In the genomic region with DNA sequence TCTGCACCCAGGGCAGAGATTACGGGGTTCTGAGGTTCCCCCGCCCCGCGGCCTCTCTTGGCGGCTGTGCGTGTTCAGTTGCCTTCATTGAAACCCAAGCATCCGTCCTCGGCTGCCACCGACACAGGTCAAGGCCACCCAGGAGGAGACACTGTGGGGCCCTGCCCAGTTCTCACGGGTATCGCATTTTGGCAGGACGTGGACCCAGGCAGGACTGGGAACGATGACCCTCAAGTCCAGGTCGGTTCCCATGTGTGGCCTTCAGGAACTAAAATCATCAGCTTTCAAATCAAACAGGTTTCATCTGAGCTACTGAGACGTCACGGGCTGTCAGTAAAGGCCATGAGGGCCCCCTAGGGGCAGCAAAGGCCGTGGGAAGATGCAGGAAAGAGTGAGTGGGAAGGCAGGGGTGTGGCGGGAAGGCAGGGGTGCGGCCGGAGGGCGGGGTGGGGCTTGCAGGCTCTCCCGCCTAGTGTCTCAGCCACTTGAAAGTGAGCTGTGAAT, we compare ENCODE assay signal across 10 cellular contexts. TPM values are rescaled to one million over a fixed set of nuclear protein-coding genes. Genes with fewer than 3 reads are reported as not detected.
DNase-seq lines count a peak whose midpoint lies in the region; ATAC-seq and TF ChIP-seq lines count a peak whose summit lies in the region.
"Had no signal": no experiment of that assay in that cellular context is flagged by ENCODE, and none has a peak within 500 bp of the region (broad histone marks: within the 10 kb centered on the region; RNA-seq: fewer than 3 reads in every experiment).

No MANE protein-coding gene starts in this region.

- no peaks in the 10 kb centered on the region; the same call in 2 of the 3 replicates for H3K36me3 Mint-ChIP-seq in GM23338 (ENCODE audit: low read depth)
- no peaks in the 10 kb centered on the region for H3K36me3 Mint-ChIP-seq in activated CD4-positive, alpha-beta T cell treated with anti-CD3 and anti-CD28 coated beads, Interleukin-2, amount 10 ng/mL, durations not matched to agents 7 days and 5 days (ENCODE audit: low read depth)

- no peak overlapping the region for H2AK5ac ChIP-seq in mesenchymal stem cell (ENCODE audit: low read length, severe bottlenecking)

- no peak overlapping the region for H2BK120ac ChIP-seq in mesenchymal stem cell (ENCODE audit: low read depth, low read length)

- H4K8ac ChIP-seq in mesenchymal stem cell (ENCODE audit: low read length) = no peak overlapping the region

- H3K4me3 ChIP-seq in GM23338 = no peak overlapping the region
- H3K4me3 ChIP-seq in mesenchymal stem cell (ENCODE audit: insufficient read depth in 1 of 2, low read depth in 1 of 2, low read length in 2 of 2) = no peak overlapping the region
- no peak overlapping the region for H3K4me3 ChIP-seq in GM23248
- H3K4me3 ChIP-seq: dorsolateral prefrontal cortex had no signal

- no peak overlapping the region for H3K27ac ChIP-seq in GM23338 (ENCODE audit: low read depth)
- no peak overlapping the region for H3K27ac ChIP-seq in mesenchymal stem cell (ENCODE audit: low read length, poor library complexity, severe bottlenecking)
- no peak overlapping the region for H3K27ac ChIP-seq in GM23248
- H3K27ac ChIP-seq: dorsolateral prefrontal cortex had no signal

- peaks cover 2% of the 10 kb centered on the region; the same call in 1 of the 3 replicates for H3K9me3 Mint-ChIP-seq in GM23338
- H3K9me3 Mint-ChIP-seq in activated CD4-positive, alpha-beta T cell treated with anti-CD3 and anti-CD28 coated beads, Interleukin-2, amount 10 ng/mL, durations not matched to agents 7 days and 5 days = no peaks in the 10 kb centered on the region

- H3K4me1 ChIP-seq in GM23338 (ENCODE audit: insufficient read depth) = no peaks in the 10 kb centered on the region
- peaks cover 16% of the 10 kb centered on the region for H3K4me1 ChIP-seq in mesenchymal stem cell (ENCODE audit: control insufficient read depth, insufficient read depth, low read depth, low read length)
- no peaks in the 10 kb centered on the region for H3K4me1 ChIP-seq in GM23248 (ENCODE audit: insufficient read depth)

- H3K4me2 ChIP-seq in GM23338 (no peak overlapping the region), mesenchymal stem cell (ENCODE audit: low read length, poor library complexity, severe bottlenecking) (no peak overlapping the region), GM23248 (ENCODE audit: unreplicated experiment) (no peak overlapping the region)

- ATAC-seq in GM23338 (peak; percentile 8; the same call in 2 of the 3 replicates), GM21381 (IDR thresholded peaks at IDR 0.05; ENCODE audit: unreplicated experiment) (no peak)
- ATAC-seq: left lobe of liver had no signal

- H3K36me3 ChIP-seq in GM23338 (ENCODE audit: insufficient read depth) (no peaks in the 10 kb centered on the region), mesenchymal stem cell (ENCODE audit: control insufficient read depth in 1 of 2, insufficient read depth in 2 of 2, low read depth in 1 of 2, low read length in 2 of 2) (no peaks in the 10 kb centered on the region), GM23248 (ENCODE audit: low read depth) (no peaks in the 10 kb centered on the region)

- peaks cover 28% of the 10 kb centered on the region for H3K4me1 Mint-ChIP-seq in GM23338
- peaks cover 38% of the 10 kb centered on the region for H3K4me1 Mint-ChIP-seq in activated CD4-positive, alpha-beta T cell treated with anti-CD3 and anti-CD28 coated beads, Interleukin-2, amount 10 ng/mL, durations not matched to agents 7 days and 5 days

- WGBS in mesenchymal stem cell = 83% methylated on average over 21 of the region's 22 CpGs
- 76 to 83% methylated on average over 18 to 22 of the region's 22 CpGs for WGBS in GM23248 (ENCODE audit: low coverage in 1 of 2, low lambda C conversion rate in 2 of 2, missing lambda C conversion rate in 2 of 2), 2 experiments

- CTCF ChIA-PET in activated CD4-positive, alpha-beta T cell treated with anti-CD3 and anti-CD28 coated beads, Interleukin-2, amount 10 ng/mL, durations not matched to agents 7 days and 5 days (lab: Charles Lee) = no interaction called here

- H3K4ac ChIP-seq in mesenchymal stem cell (ENCODE audit: low read depth in 1 of 2, low read length in 2 of 2) = no peak overlapping the region

- POLR2A ChIA-PET in activated CD4-positive, alpha-beta T cell treated with anti-CD3 and anti-CD28 coated beads, Interleukin-2, amount 10 ng/mL, durations not matched to agents 7 days and 5 days (lab: Charles Lee) = no interaction called here

- peak; percentile 16 to 37; a peak in 3 of 4 replicates for TF ChIP-seq CTCF in GM23338 (conservative IDR thresholded peaks at IDR 0.05; ENCODE audit: low read depth in 2 of 2)

- peak overlapping the region; percentile 7 for H2BK15ac ChIP-seq in mesenchymal stem cell (ENCODE audit: low read depth, poor library complexity, severe bottlenecking)

- H3K27me3 ChIP-seq in GM23338 (ENCODE audit: insufficient read depth) (no peaks in the 10 kb centered on the region), mesenchymal stem cell (ENCODE audit: control insufficient read depth in 1 of 2, insufficient read depth in 1 of 2, low read length in 2 of 2) (peaks cover 28 to 31% of the 10 kb centered on the region in 2 experiments), GM23248 (replicated peaks; ENCODE audit: insufficient read depth) (no peaks in the 10 kb centered on the region)

- in situ Hi-C loops in GM23248 (cut with MboI) = loop anchor here (25.0 kb wide), 1 partner anchor 2005 kb away; no protein-coding TSS in a partner anchor

- H2BK12ac ChIP-seq in mesenchymal stem cell (ENCODE audit: low read length in 2 of 2) = no peak overlapping the region

- H2AFZ ChIP-seq in GM23338 = no peak overlapping the region
- H2AFZ ChIP-seq in mesenchymal stem cell (ENCODE audit: low read depth, low read length) = no peak overlapping the region
- H2AFZ ChIP-seq in GM23248 = no peak overlapping the region

- no peak overlapping the region for H3K27ac Mint-ChIP-seq in GM23338
- peak overlapping the region; percentile 13 for H3K27ac Mint-ChIP-seq in activated CD4-positive, alpha-beta T cell treated with anti-CD3 and anti-CD28 coated beads, Interleukin-2, amount 10 ng/mL, durations not matched to agents 7 days and 5 days

- no peak overlapping the region for H3K14ac ChIP-seq in mesenchymal stem cell (ENCODE audit: low read length in 2 of 2)

- H3K79me1 ChIP-seq in mesenchymal stem cell (replicated peaks; ENCODE audit: low read length, poor library complexity, severe bottlenecking) = peaks cover 2% of the 10 kb centered on the region

- no peaks in the 10 kb centered on the region for H3K79me2 ChIP-seq in GM23338 (replicated peaks; ENCODE audit: insufficient read depth)
- H3K79me2 ChIP-seq in GM23248 (ENCODE audit: insufficient read depth) = no peaks in the 10 kb centered on the region

- H3K27me3 Mint-ChIP-seq in GM23338 (ENCODE audit: insufficient read depth, low read depth, poor library complexity) = peaks cover 13% of the 10 kb centered on the region
- no peaks in the 10 kb centered on the region for H3K27me3 Mint-ChIP-seq in activated CD4-positive, alpha-beta T cell treated with anti-CD3 and anti-CD28 coated beads, Interleukin-2, amount 10 ng/mL, durations not matched to agents 7 days and 5 days

- no peaks in the 10 kb centered on the region for H3K9me3 ChIP-seq in mesenchymal stem cell (ENCODE audit: control insufficient read depth, low read length)
- no peaks in the 10 kb centered on the region for H3K9me3 ChIP-seq in GM23248 (ENCODE audit: low read depth)

- H4K91ac ChIP-seq in mesenchymal stem cell (ENCODE audit: low read length) = no peak overlapping the region

- no peak overlapping the region for H3K4me3 Mint-ChIP-seq in GM23338
- H3K4me3 Mint-ChIP-seq in activated CD4-positive, alpha-beta T cell treated with anti-CD3 and anti-CD28 coated beads, Interleukin-2, amount 10 ng/mL, durations not matched to agents 7 days and 5 days = no peak overlapping the region

- DNase-seq in COLO829 (ENCODE audit: low spot score) (peak; percentile 20), GM23338 (ENCODE audit: low spot score) (peak; percentile 34), mesenchymal stem cell (no peak), SHP77 treated with DMSO at 0.1 percent for 48 hours (lab: John Stamatoyannopoulos, UW) (no peak), NCI-H2107 (lab: John Stamatoyannopoulos, UW) (no peak), GM23248 (no peak)
- DNase-seq in activated CD4-positive, alpha-beta T cell treated with anti-CD3 and anti-CD28 coated beads, Interleukin-2, amount 10 ng/mL, durations not matched to agents 7 days and 5 days = no peak

- H3F3A ChIP-seq in GM23338 (replicated peaks; ENCODE audit: low read depth) = no peaks in the 10 kb centered on the region
- no peaks in the 10 kb centered on the region for H3F3A ChIP-seq in GM23248 (ENCODE audit: insufficient read depth)

- H3K9me2 ChIP-seq in GM23338 (ENCODE audit: insufficient read depth) (no peaks in the 10 kb centered on the region), GM23248 (ENCODE audit: insufficient read depth) (no peaks in the 10 kb centered on the region)

- no peak overlapping the region for H3K9ac ChIP-seq in mesenchymal stem cell (ENCODE audit: low read length)
- no peak overlapping the region for H3K9ac ChIP-seq in GM23248

- no peak overlapping the region for H3K18ac ChIP-seq in mesenchymal stem cell (ENCODE audit: low read depth in 1 of 2, low read length in 2 of 2)

- H4K20me1 ChIP-seq in GM23338 (replicated peaks; ENCODE audit: insufficient read depth) (no peaks in the 10 kb centered on the region), GM23248 (ENCODE audit: insufficient read depth) (no peaks in the 10 kb centered on the region)

- no peak overlapping the region for H3K23ac ChIP-seq in mesenchymal stem cell (ENCODE audit: low read length in 2 of 2)

- H2BK5ac ChIP-seq in mesenchymal stem cell (ENCODE audit: low read depth, low read length, poor library complexity, severe bottlenecking) = no peak overlapping the region

RNA-seq across cellular contexts. Expression of a gene that starts 7.0 kb away (rescaled TPM):
- 28.7 and 30.8 TPM in 2 replicates for total RNA-seq in GM23338 (2014; rRNA removed; shearing (Covaris generic))
- polyA plus RNA-seq in GM23338 (2016; fragmentation: Nextera tagmentation; extraction: Ambion mirVana) = 26.3 and 28.5 TPM in 2 replicates
- total RNA-seq in activated CD4-positive, alpha-beta T cell treated with anti-CD3 and anti-CD28 coated beads, Interleukin-2, amount 10 ng/mL, durations not matched to agents 7 days and 5 days = 10 to 100 TPM; 29.4 to 31.1 TPM
- 23.5 TPM for polyA plus RNA-seq in mesenchymal stem cell (2013, experiment 1 of 2)
- polyA plus RNA-seq in mesenchymal stem cell (2013, experiment 2 of 2) = 24.0 TPM
- 18.5 and 33.2 TPM in 2 replicates for total RNA-seq in GM23248 (2014; rRNA removed; shearing (Covaris generic))
- polyA plus RNA-seq in GM23248 (2016; fragmentation: Nextera tagmentation; extraction: Ambion mirVana) = 35.9 and 36.9 TPM in 2 replicates

RNA-seq across cellular contexts. Expression of a gene that starts 49.8 kb away (rescaled TPM):
- 12.6 and 18.1 TPM in 2 replicates for total RNA-seq in GM23338 (2014; rRNA removed; shearing (Covaris generic))
- polyA plus RNA-seq in GM23338 (2016; fragmentation: Nextera tagmentation; extraction: Ambion mirVana) (4.4 and 6.5 TPM in 2 replicates), GM23248 (2016; fragmentation: Nextera tagmentation; extraction: Ambion mirVana) (2.4 and 3.2 TPM in 2 replicates)
- 10 to 100 TPM; 10.6 to 12.5 TPM for total RNA-seq in activated CD4-positive, alpha-beta T cell treated with anti-CD3 and anti-CD28 coated beads, Interleukin-2, amount 10 ng/mL, durations not matched to agents 7 days and 5 days
- 5.7 TPM for polyA plus RNA-seq in mesenchymal stem cell (2013, experiment 1 of 2)
- 5.4 TPM for polyA plus RNA-seq in mesenchymal stem cell (2013, experiment 2 of 2)
- total RNA-seq in GM23248 (2014; rRNA removed; shearing (Covaris generic)) = 6.4 and 18.3 TPM in 2 replicates

RNA-seq across cellular contexts. Expression of a gene that starts 50.1 kb away (rescaled TPM):
- 17.7 and 32.2 TPM in 2 replicates for total RNA-seq in GM23338 (2014; rRNA removed; shearing (Covaris generic))
- polyA plus RNA-seq in GM23338 (2016; fragmentation: Nextera tagmentation; extraction: Ambion mirVana) = 20.5 and 21.1 TPM in 2 replicates
- total RNA-seq in activated CD4-positive, alpha-beta T cell treated with anti-CD3 and anti-CD28 coated beads, Interleukin-2, amount 10 ng/mL, durations not matched to agents 7 days and 5 days = 10 to 100 TPM; 43.8 to 50.1 TPM
- 19.9 TPM for polyA plus RNA-seq in mesenchymal stem cell (2013, experiment 1 of 2)
- polyA plus RNA-seq in mesenchymal stem cell (2013, experiment 2 of 2) = 20.7 TPM
- total RNA-seq in GM23248 (2014; rRNA removed; shearing (Covaris generic)) = 12.3 and 14.8 TPM in 2 replicates
- 24.7 and 29.8 TPM in 2 replicates for polyA plus RNA-seq in GM23248 (2016; fragmentation: Nextera tagmentation; extraction: Ambion mirVana)

Comparison
In these comparisons a context has a peak if more than half of its experiments do, and no peak if none do; other contexts are left out.
1. DNase-seq: peak in COLO829 (single experiment) and GM23338 (single experiment); none in activated CD4-positive, alpha-beta T cell treated with anti-CD3 and anti-CD28 coated beads, Interleukin-2, amount 10 ng/mL, durations not matched to agents 7 days and 5 days (single experiment), mesenchymal stem cell (single experiment), SHP77 treated with DMSO at 0.1 percent for 48 hours (single experiment), NCI-H2107 (single experiment) and GM23248 (single experiment).